18 cellular contexts compared by ENCODE assay signal in genomic region chr4:173235050-173235449, GRCh38.
A peak's percentile ranks its signal among the peaks of the same experiment; 100 is the strongest.
DNase-seq lines count a peak whose midpoint lies in the region; ATAC-seq, FAIRE-seq and TF ChIP-seq lines count a peak whose summit lies in the region.
"Had no signal": no experiment of that assay in that cellular context is flagged by ENCODE, and none has a peak within 500 bp of the region (broad histone marks: within the 10 kb centered on the region; RNA-seq: fewer than 3 reads in every experiment).

No MANE protein-coding gene starts in this region.

- H3K4me1 ChIP-seq in DND-41 (ENCODE audit: insufficient read depth, low read length), result peaks cover 43% of the 10 kb centered on the region
- no peaks in the 10 kb centered on the region for H3K4me1 ChIP-seq in small intestine (ENCODE audit: control insufficient read depth in 2 of 2, insufficient read depth in 1 of 2, low read depth in 1 of 2, low read length in 1 of 2)

- H4K20me1 ChIP-seq in DND-41 (ENCODE audit: insufficient read depth, low read length), result peaks cover 18% of the 10 kb centered on the region; the same call in 1 of the 2 replicates

- no peak for DNase-seq in DND-41
- DNase-seq in SK-N-DZ (ENCODE audit: low spot score), result peak; percentile 63
- no peak for DNase-seq in left colon
- DNase-seq in small intestine, result peak; percentile 16
- DNase-seq in stimulated activated naive CD4-positive, alpha-beta T cell treated with Interleukin-2 at 50 U/mL for 16 hours (lab: John Stamatoyannopoulos, UW), result no peak
- no peak for DNase-seq in 8988T
- DNase-seq: CD4-positive, alpha-beta memory T cell; DMS79; EL; GDM1; GOT3; HFFc6 had no signal

- H3K9ac ChIP-seq in DND-41 (ENCODE audit: low read depth, low read length), result no peak overlapping the region

- H3K4me3 ChIP-seq in DND-41 (ENCODE audit: low read depth in 1 of 2, low read length in 2 of 2), result no peak overlapping the region
- no peak overlapping the region for H3K4me3 ChIP-seq in small intestine (ENCODE audit: low read depth in 1 of 2, low read length in 2 of 2)
- H3K4me3 ChIP-seq: HAP-1 had no signal

- no peak overlapping the region for H3K4me2 ChIP-seq in DND-41 (ENCODE audit: insufficient read depth, low read length)

- H3K36me3 ChIP-seq in DND-41 (ENCODE audit: insufficient read depth, low read length) (peaks cover 20% of the 10 kb centered on the region), small intestine (ENCODE audit: control insufficient read depth in 2 of 2, insufficient read depth in 2 of 2, low read length in 2 of 2) (peaks cover 0 to 2% of the 10 kb centered on the region in 2 donors)
- H3K36me3 ChIP-seq: HAP-1 had no signal

- TF ChIP-seq CTCF in DND-41 (IDR thresholded peaks at IDR 0.05; ENCODE audit: borderline replicate concordance, extremely low read depth, low read length, poor library complexity, severe bottlenecking), result no peak

- intact Hi-C loops in left colon (cut with DNase I, micrococcal nuclease), result no loop called here

- no peak overlapping the region for H2AFZ ChIP-seq in DND-41 (ENCODE audit: low read depth, low read length)

- H3K27ac ChIP-seq in DND-41 (ENCODE audit: low read length) (peak overlapping the region; percentile 46; the same call in 1 of the 2 replicates), small intestine (ENCODE audit: low read depth in 1 of 2, low read length in 1 of 2) (no peak overlapping the region)
- H3K27ac ChIP-seq: C4-2B, HL-60 had no signal

- H3K9me3 ChIP-seq in DND-41 (ENCODE audit: insufficient read depth, low read length, severe bottlenecking), result no peaks in the 10 kb centered on the region
- no peaks in the 10 kb centered on the region for H3K9me3 ChIP-seq in small intestine (ENCODE audit: control insufficient read depth, low read depth)
- H3K9me3 ChIP-seq: HAP-1 had no signal

- H3K27me3 ChIP-seq in DND-41 (ENCODE audit: insufficient read depth, low read length, poor library complexity), result no peaks in the 10 kb centered on the region
- H3K27me3 ChIP-seq in small intestine (ENCODE audit: control insufficient read depth in 2 of 2, insufficient read depth in 2 of 2, low read length in 2 of 2), result no peaks in the 10 kb centered on the region

- ATAC-seq in DND-41 (ENCODE audit: insufficient read depth, low read depth), result no peak
- peak; percentile 52 for ATAC-seq in left colon
- ATAC-seq in HG03280 (IDR thresholded peaks at IDR 0.05; ENCODE audit: unreplicated experiment), result no peak

- 95 to 97% (median 97%) methylated on average over 3 of the region's 3 CpGs for WGBS in small intestine, 3 donors

- peaks cover 100% of the 10 kb centered on the region for H3K79me2 ChIP-seq in DND-41 (ENCODE audit: insufficient read depth, low read length)

- no peak for FAIRE-seq in small intestine (lab: Jason Lieb, UNC)
- FAIRE-seq: A204.1, GM12892 had no signal

Comparison
In these comparisons a context has a peak if more than half of its experiments do, and no peak if none do; other contexts are left out.
1. DNase-seq: peak in SK-N-DZ (single experiment) and small intestine (single experiment); none in DND-41 (single experiment), left colon (0 of 2), stimulated activated naive CD4-positive, alpha-beta T cell treated with Interleukin-2 at 50 U/mL for 16 hours (single experiment) and 8988T (single experiment).